In the genomic region with DNA sequence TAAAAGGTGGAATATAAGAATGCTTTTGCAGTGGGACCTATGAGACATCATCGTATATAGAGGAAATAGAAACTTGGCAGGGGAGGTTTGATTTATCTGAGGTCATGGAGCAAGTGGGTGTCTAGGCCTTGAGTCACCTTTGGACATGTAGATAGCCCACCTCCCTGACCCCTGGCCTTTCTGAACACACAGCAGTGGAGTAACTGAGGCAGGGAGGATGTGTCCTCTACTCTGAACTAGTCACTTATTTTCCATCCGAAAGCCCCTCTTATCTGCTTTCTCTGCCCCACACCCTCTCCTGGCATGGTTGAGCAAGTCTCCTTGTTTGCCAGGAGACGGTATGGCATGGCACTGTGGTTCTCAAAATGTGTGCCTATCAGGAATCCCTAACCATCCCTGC, we compare ENCODE assay signal across 13 cellular contexts. TPM values are rescaled to one million over a fixed set of nuclear protein-coding genes. Genes with fewer than 3 reads are reported as not detected.
DNase-seq lines count a peak whose midpoint lies in the region; ATAC-seq, FAIRE-seq and TF ChIP-seq lines count a peak whose summit lies in the region.
"Had no signal": no experiment of that assay in that cellular context is flagged by ENCODE, and none has a peak within 500 bp of the region (broad histone marks: within the 10 kb centered on the region; RNA-seq: fewer than 3 reads in every experiment).

No MANE protein-coding gene starts in this region.

- TF ChIP-seq POLR2A in vagina (IDR thresholded peaks at IDR 0.05): no peak

- 90% methylated on average over 3 of the region's 3 CpGs for WGBS in mammary epithelial cell (ENCODE audit: low coverage, missing lambda C conversion rate)

- H3K4me3 ChIP-seq in mammary epithelial cell (replicated peaks in 1 of 3; ENCODE audit: insufficient read depth in 1 of 3, low read depth in 2 of 3, low read length in 3 of 3) (no peak overlapping the region), vagina (no peak overlapping the region)
- H3K4me3 ChIP-seq: lung, upper lobe of right lung had no signal

- peaks cover 5% of the 10 kb centered on the region for H3K36me3 Mint-ChIP-seq in MCF 10A (ENCODE audit: insufficient read depth, unreplicated experiment)
- peaks cover 70% of the 10 kb centered on the region for H3K36me3 Mint-ChIP-seq in activated CD4-positive, alpha-beta memory T cell treated with anti-CD3 and anti-CD28 coated beads, Interleukin-2, amount 10 ng/mL, durations not matched to agents 7 days and 5 days (ENCODE audit: low read depth)

- H3K4me1 ChIP-seq in mammary epithelial cell (ENCODE audit: insufficient read depth, low read length) (peaks cover 78% of the 10 kb centered on the region), vagina (peaks cover 73% of the 10 kb centered on the region)

- intact Hi-C loops in MCF 10A (cut with micrococcal nuclease) (no loop called here), mammary epithelial cell (cut with micrococcal nuclease) (no loop called here), vagina (cut with DNase I) (no loop called here)

- FAIRE-seq in urothelium cell line (lab: Jason Lieb, UNC): no peak

- POLR2A ChIA-PET in MCF 10A (lab: Yijun Ruan, JAX): interaction anchor here (3.9 kb wide), 1 partner anchor 9 kb away, joined by 21 read pairs; a partner anchor contains a TSS
- POLR2A ChIA-PET in activated CD4-positive, alpha-beta memory T cell treated with anti-CD3 and anti-CD28 coated beads, Interleukin-2, amount 10 ng/mL, durations not matched to agents 7 days and 5 days (lab: Charles Lee): interaction anchor here (1.0 to 2.4 kb wide), 7 partner anchors 8 to 38 kb away, joined by 3 to 15 read pairs (median 11); a partner anchor contains a TSS

- peaks cover 38% of the 10 kb centered on the region for H3K4me1 Mint-ChIP-seq in MCF 10A (ENCODE audit: insufficient read depth, unreplicated experiment)
- peaks cover 99% of the 10 kb centered on the region for H3K4me1 Mint-ChIP-seq in activated CD4-positive, alpha-beta memory T cell treated with anti-CD3 and anti-CD28 coated beads, Interleukin-2, amount 10 ng/mL, durations not matched to agents 7 days and 5 days

- no peak for ATAC-seq in GM19023 (IDR thresholded peaks at IDR 0.05; ENCODE audit: unreplicated experiment)
- ATAC-seq: upper lobe of right lung had no signal

- H4K20me1 ChIP-seq in mammary epithelial cell (ENCODE audit: insufficient read depth, low read length): no peaks in the 10 kb centered on the region

- H3K9me3 ChIP-seq in mammary epithelial cell (replicated peaks; ENCODE audit: insufficient read depth, low read length) (no peaks in the 10 kb centered on the region), vagina (no peaks in the 10 kb centered on the region)
- H3K9me3 ChIP-seq: upper lobe of right lung had no signal

- peaks cover 5% of the 10 kb centered on the region for H3K36me3 ChIP-seq in mammary epithelial cell (ENCODE audit: insufficient read depth, low read length)
- no peaks in the 10 kb centered on the region for H3K36me3 ChIP-seq in vagina
- H3K36me3 ChIP-seq: upper lobe of right lung had no signal

- H3K27ac Mint-ChIP-seq in MCF 10A (ENCODE audit: low read depth, unreplicated experiment): peak overlapping the region; percentile 51
- peak overlapping the region; percentile 93 for H3K27ac Mint-ChIP-seq in activated CD4-positive, alpha-beta memory T cell treated with anti-CD3 and anti-CD28 coated beads, Interleukin-2, amount 10 ng/mL, durations not matched to agents 7 days and 5 days
- H3K27ac Mint-ChIP-seq: progenitor cell of endocrine pancreas had no signal

- peaks cover 86% of the 10 kb centered on the region for H3K79me2 ChIP-seq in mammary epithelial cell (ENCODE audit: insufficient read depth, low read length)

- no peak overlapping the region for H2AFZ ChIP-seq in mammary epithelial cell (ENCODE audit: low read depth, low read length)

- no peak overlapping the region for H3K27ac ChIP-seq in mammary epithelial cell (ENCODE audit: insufficient read depth, low read depth, low read length)
- H3K27ac ChIP-seq in vagina: peak overlapping the region; percentile 37

- H3K9me3 Mint-ChIP-seq in MCF 10A (ENCODE audit: unreplicated experiment): no peaks in the 10 kb centered on the region
- H3K9me3 Mint-ChIP-seq in activated CD4-positive, alpha-beta memory T cell treated with anti-CD3 and anti-CD28 coated beads, Interleukin-2, amount 10 ng/mL, durations not matched to agents 7 days and 5 days: no peaks in the 10 kb centered on the region

- no peak overlapping the region for H3K4me3 Mint-ChIP-seq in MCF 10A (ENCODE audit: unreplicated experiment)
- H3K4me3 Mint-ChIP-seq in activated CD4-positive, alpha-beta memory T cell treated with anti-CD3 and anti-CD28 coated beads, Interleukin-2, amount 10 ng/mL, durations not matched to agents 7 days and 5 days: no peak overlapping the region

- no peaks in the 10 kb centered on the region for H3K27me3 Mint-ChIP-seq in MCF 10A (ENCODE audit: insufficient read depth, unreplicated experiment)
- H3K27me3 Mint-ChIP-seq in activated CD4-positive, alpha-beta memory T cell treated with anti-CD3 and anti-CD28 coated beads, Interleukin-2, amount 10 ng/mL, durations not matched to agents 7 days and 5 days: no peaks in the 10 kb centered on the region

- H3K9ac ChIP-seq in mammary epithelial cell (ENCODE audit: insufficient read depth, low read length): no peak overlapping the region

- no peak for DNase-seq in MCF 10A (ENCODE audit: unreplicated experiment)
- DNase-seq in mammary epithelial cell: no peak
- no peak for DNase-seq in activated CD4-positive, alpha-beta memory T cell treated with anti-CD3 and anti-CD28 coated beads, Interleukin-2, amount 10 ng/mL, durations not matched to agents 7 days and 5 days
- DNase-seq in kidney tubule cell (ENCODE audit: low spot score): peak; percentile 40
- no peak for DNase-seq in vagina (ENCODE audit: extremely low spot score in 2 of 2)
- DNase-seq in urothelium cell line (ENCODE audit: low spot score): no peak
- no peak for DNase-seq in DMS 273 treated with DMSO at 0.1 percent for 48 hours (lab: John Stamatoyannopoulos, UW)
- DNase-seq: glutamatergic neuron, NCI-H446, upper lobe of right lung had no signal

- no TSS peak for BruUV-seq in MCF 10A (replicated peaks; lab: Mats Ljungman, UMichigan)
- no TSS peak for BruUV-seq in mammary epithelial cell (replicated peaks; lab: Mats Ljungman, UMichigan)

- TF ChIP-seq CTCF in MCF 10A (IDR thresholded peaks at IDR 0.05; ENCODE audit: unreplicated experiment) (no peak), mammary epithelial cell (conservative IDR thresholded peaks at IDR 0.05 in 1 of 2, IDR thresholded peaks at IDR 0.05 in 1 of 2; ENCODE audit: extremely low read depth in 1 of 2, insufficient read depth in 1 of 2, low read depth in 1 of 2, low read length in 2 of 2) (no peak), vagina (IDR thresholded peaks at IDR 0.05) (no peak)

- dilution Hi-C loops in mammary epithelial cell (cut with HindIII; ENCODE audit: low sequenced_read_pairs): no loop called here

- no peak overlapping the region for H3K4me2 ChIP-seq in mammary epithelial cell (ENCODE audit: insufficient read depth, low read depth, low read length)

- in situ Hi-C loops in mammary epithelial cell (cut with MboI; ENCODE audit: low sequenced_read_pairs in 2 of 2): no loop called here

- H3K27me3 ChIP-seq in mammary epithelial cell (ENCODE audit: insufficient read depth, low read length) (no peaks in the 10 kb centered on the region), vagina (no peaks in the 10 kb centered on the region)
- H3K27me3 ChIP-seq: upper lobe of right lung had no signal

- CTCF ChIA-PET in MCF 10A (lab: Yijun Ruan, JAX) (no interaction called here), mammary epithelial cell (lab: Charles Lee; ENCODE audit: low non-redundant PET) (no interaction called here)
- CTCF ChIA-PET in activated CD4-positive, alpha-beta memory T cell treated with anti-CD3 and anti-CD28 coated beads, Interleukin-2, amount 10 ng/mL, durations not matched to agents 7 days and 5 days (lab: Charles Lee): interaction anchor here (1.4 to 2.8 kb wide), 3 partner anchors 16 to 38 kb away, joined by 5 to 13 read pairs (median 9); no protein-coding TSS in a partner anchor

RNA-seq across cellular contexts. Expression of a gene that starts 7.9 kb away (rescaled TPM):
- total RNA-seq in MCF 10A (2022) (50.9 and 114 TPM in 2 replicates), mammary epithelial cell (100 to 1,000 TPM in 1 of 2 donors, 10 to 100 TPM in 1; 38.8 to 309 TPM), vagina (91.6 TPM)
- 232 TPM for polyA plus RNA-seq in mammary epithelial cell
- 109 TPM for polyA minus RNA-seq in mammary epithelial cell
- total RNA-seq in activated CD4-positive, alpha-beta memory T cell treated with anti-CD3 and anti-CD28 coated beads, Interleukin-2, amount 10 ng/mL, durations not matched to agents 7 days and 5 days: 100 to 1,000 TPM; 193 to 208 TPM
